6 cellular contexts compared by ENCODE assay signal in the genomic region with DNA sequence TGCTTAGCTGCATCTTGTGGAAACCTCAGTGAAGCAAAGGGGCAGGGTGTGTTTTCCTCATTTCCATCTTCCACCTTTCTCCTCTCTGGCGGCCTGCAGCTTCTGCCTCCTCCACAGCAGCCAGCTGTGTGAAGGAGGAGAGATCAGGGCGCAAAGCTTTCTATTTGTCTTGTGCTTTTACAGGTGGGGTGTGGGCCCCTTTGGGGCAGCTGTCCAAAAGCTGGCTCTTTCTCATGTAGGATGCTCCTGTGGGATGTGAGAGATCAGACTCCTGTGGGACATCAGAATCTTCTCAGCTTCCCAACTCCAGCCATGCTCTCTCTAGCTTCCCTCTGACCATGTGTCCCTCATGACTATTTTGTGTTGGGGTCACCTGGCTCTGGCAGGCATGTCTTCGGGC.
"Had no signal": no experiment of that assay in that cellular context is flagged by ENCODE, and none has a peak within 500 bp of the region (broad histone marks: within the 10 kb centered on the region; RNA-seq: fewer than 3 reads in every experiment).

No MANE protein-coding gene starts in this region.

- H3K4me3 ChIP-seq: GM23248, HAP-1 had no signal

- H3K36me3 ChIP-seq: HAP-1 had no signal

- H3K9me3 ChIP-seq: HAP-1 had no signal

- H2AFZ ChIP-seq: GM23248 had no signal

- H3K27ac ChIP-seq: GM23248 had no signal

- H3K9me3 Mint-ChIP-seq: HFFc6 had no signal

- H3K27ac Mint-ChIP-seq: HFFc6 had no signal

- H3K4me3 Mint-ChIP-seq: HFFc6 had no signal

- ATAC-seq: HCT116 had no signal

- DNase-seq: GM23248, GOT3, H7, HFFc6 had no signal
